ENCODE assay signal across 22 cellular contexts in genomic region chr3:37520802-37521350, GRCh38.
DNase-seq lines count a peak whose midpoint lies in the region; ATAC-seq and TF ChIP-seq lines count a peak whose summit lies in the region.
"Had no signal": no experiment of that assay in that cellular context is flagged by ENCODE, and none has a peak within 500 bp of the region (broad histone marks: within the 10 kb centered on the region; RNA-seq: fewer than 3 reads in every experiment).

No MANE protein-coding gene starts in this region.

- no peak for TF ChIP-seq POLR2A in transverse colon (IDR thresholded peaks at IDR 0.05)

- no peak overlapping the region for H3K4me2 ChIP-seq in PC-3 (ENCODE audit: low read length)
- H3K4me2 ChIP-seq: GM23338 had no signal

- no peak for TF ChIP-seq CTCF in astrocyte of the cerebellum (IDR thresholded peaks at IDR 0.05; ENCODE audit: low read depth, low read length, missing control alignments)
- TF ChIP-seq CTCF in Caco-2 (IDR thresholded peaks at IDR 0.05; ENCODE audit: insufficient read depth in 1 of 2, low read depth in 1 of 2, low read length in 1 of 2, severe bottlenecking in 1 of 2, unreplicated experiment in 1 of 2): no peak
- no peak for TF ChIP-seq CTCF in transverse colon (IDR thresholded peaks at IDR 0.05)
- TF ChIP-seq CTCF in PC-3 (conservative IDR thresholded peaks at IDR 0.05; ENCODE audit: low read depth, low read length): no peak

- H3K9me3 Mint-ChIP-seq in Caco-2 (ENCODE audit: unreplicated experiment): no peaks in the 10 kb centered on the region
- H3K9me3 Mint-ChIP-seq: activated naive CD8-positive, alpha-beta T cell treated with anti-CD3 and anti-CD28 coated beads, Interleukin-2, amount 10 ng/mL, durations not matched to agents 7 days and 5 days; CD4-positive, alpha-beta T cell; GM23338 had no signal

- H3K27ac Mint-ChIP-seq in Caco-2 (ENCODE audit: unreplicated experiment): no peak overlapping the region
- H3K27ac Mint-ChIP-seq: activated naive CD8-positive, alpha-beta T cell treated with anti-CD3 and anti-CD28 coated beads, Interleukin-2, amount 10 ng/mL, durations not matched to agents 7 days and 5 days; CD4-positive, alpha-beta T cell; GM23338 had no signal

- no peaks in the 10 kb centered on the region for H3K27me3 Mint-ChIP-seq in Caco-2 (ENCODE audit: insufficient read depth, unreplicated experiment)
- H3K27me3 Mint-ChIP-seq: CD4-positive, alpha-beta T cell had no signal

- H3K4me3 Mint-ChIP-seq in Caco-2 (ENCODE audit: unreplicated experiment): no peak overlapping the region
- H3K4me3 Mint-ChIP-seq: activated naive CD8-positive, alpha-beta T cell treated with anti-CD3 and anti-CD28 coated beads, Interleukin-2, amount 10 ng/mL, durations not matched to agents 7 days and 5 days; CD4-positive, alpha-beta T cell; GM23338 had no signal

- H3K9me3 ChIP-seq in Caco-2 (no peaks in the 10 kb centered on the region), transverse colon (no peaks in the 10 kb centered on the region), PC-3 (ENCODE audit: low read length) (no peaks in the 10 kb centered on the region)
- H3K9me3 ChIP-seq: esophagus muscularis mucosa had no signal

- no peaks in the 10 kb centered on the region for H3K9me2 ChIP-seq in PC-3 (replicated peaks; ENCODE audit: low read length)

- H3K4me1 ChIP-seq in Caco-2: no peaks in the 10 kb centered on the region
- no peaks in the 10 kb centered on the region for H3K4me1 ChIP-seq in transverse colon
- H3K4me1 ChIP-seq in PC-3 (ENCODE audit: insufficient read depth, low read length): no peaks in the 10 kb centered on the region

- no peak overlapping the region for H2AFZ ChIP-seq in PC-3 (ENCODE audit: low read length)
- H2AFZ ChIP-seq: GM23338 had no signal

- H3K36me3 ChIP-seq in Caco-2 (ENCODE audit: control insufficient read depth, insufficient read depth, low read length): no peaks in the 10 kb centered on the region
- H3K36me3 ChIP-seq in transverse colon: no peaks in the 10 kb centered on the region
- H3K36me3 ChIP-seq in PC-3 (ENCODE audit: low read depth, low read length): no peaks in the 10 kb centered on the region

- BruUV-seq in Caco-2 (replicated peaks; lab: Mats Ljungman, UMichigan) (no TSS peak), PC-3 (replicated peaks; lab: Mats Ljungman, UMichigan) (no TSS peak)

- no peaks in the 10 kb centered on the region for H3K79me2 ChIP-seq in PC-3 (ENCODE audit: low read length)

- H3K27ac ChIP-seq in transverse colon (no peak overlapping the region), PC-3 (ENCODE audit: low read length) (no peak overlapping the region)
- H3K27ac ChIP-seq: esophagus muscularis mucosa had no signal

- peak; percentile 80 for DNase-seq in COLO829 (ENCODE audit: low spot score)
- peak; percentile 16 for DNase-seq in astrocyte of the cerebellum (ENCODE audit: low read depth)
- no peak for DNase-seq in left cardiac atrium
- DNase-seq in pons (ENCODE audit: low spot score): peak; percentile 15
- DNase-seq in Caco-2: no peak
- no peak for DNase-seq in transverse colon
- no peak for DNase-seq in PC-3
- DNase-seq: activated CD4-positive, alpha-beta T cell treated with anti-CD3 and anti-CD28 coated beads, Interleukin-2, amount 50 U/mL, for 1 hour; activated naive CD8-positive, alpha-beta T cell treated with anti-CD3 and anti-CD28 coated beads, Interleukin-2, amount 10 ng/mL, durations not matched to agents 7 days and 5 days; caudate nucleus; CD4-positive, alpha-beta T cell; KG1; MV-4-11; NCI-H187; NCI-H2227 treated with DMSO at 0.1 percent for 48 hours; NCI-H748 treated with DMSO at 0.1 percent for 48 hours; nucleus accumbens; SIG-M5; stimulated activated CD4-positive, alpha-beta T cell treated with anti-CD3 and anti-CD28 coated beads, Interleukin-12 subunit alpha, Interleukin-12 subunit beta, amount 100 ng/mL, for 4 hours had no signal

- H4K20me1 ChIP-seq in PC-3 (ENCODE audit: low read length): no peaks in the 10 kb centered on the region

- peaks cover 15% of the 10 kb centered on the region for H3K36me3 Mint-ChIP-seq in Caco-2 (ENCODE audit: insufficient read depth, unreplicated experiment)
- H3K36me3 Mint-ChIP-seq: activated naive CD8-positive, alpha-beta T cell treated with anti-CD3 and anti-CD28 coated beads, Interleukin-2, amount 10 ng/mL, durations not matched to agents 7 days and 5 days had no signal

- 83 to 88% methylated on average over 2 to 11 of the region's 11 CpGs for WGBS in transverse colon (ENCODE audit: low coverage in 1 of 2), 2 donors

- H3K9ac ChIP-seq in PC-3 (ENCODE audit: low read length): no peak overlapping the region

- H3K27me3 ChIP-seq in Caco-2 (replicated peaks; ENCODE audit: control insufficient read depth, insufficient read depth, low read length): no peaks in the 10 kb centered on the region
- H3K27me3 ChIP-seq in transverse colon: no peaks in the 10 kb centered on the region
- peaks cover 71% of the 10 kb centered on the region for H3K27me3 ChIP-seq in PC-3 (ENCODE audit: low read length)
- H3K27me3 ChIP-seq: esophagus muscularis mucosa had no signal

- no peaks in the 10 kb centered on the region for H3K4me1 Mint-ChIP-seq in Caco-2 (ENCODE audit: low read depth, unreplicated experiment)

- in situ Hi-C loops in astrocyte of the cerebellum (cut with HindIII; ENCODE audit: low sequenced_read_pairs) (no loop called here), transverse colon (cut with MboI; ENCODE audit: low pct_ligation_motif_present in 1 of 4, low pct_unique_long_range_greater_than_20kb in 1 of 4, low sequenced_read_pairs in 3 of 4) (no loop called here)

- CTCF ChIA-PET in Caco-2 (lab: Charles Lee): no interaction called here
- CTCF ChIA-PET in PC-3 (lab: Charles Lee): no interaction called here

- POLR2A ChIA-PET in Caco-2 (lab: Charles Lee) (no interaction called here), PC-3 (lab: Charles Lee; ENCODE audit: unreplicated experiment) (no interaction called here)

- H3K4me3 ChIP-seq in astrocyte of the cerebellum (ENCODE audit: low read depth, low read length): no peak overlapping the region
- no peak overlapping the region for H3K4me3 ChIP-seq in Caco-2 (ENCODE audit: low read depth, low read length)
- no peak overlapping the region for H3K4me3 ChIP-seq in transverse colon
- no peak overlapping the region for H3K4me3 ChIP-seq in PC-3 (ENCODE audit: low read length)
- H3K4me3 ChIP-seq: esophagus muscularis mucosa, GM23338 had no signal

- ATAC-seq in left cardiac atrium (peak; percentile 23 to 66), HG03457 (IDR thresholded peaks at IDR 0.05; ENCODE audit: unreplicated experiment) (no peak), PC-3 (no peak)
- ATAC-seq: GM23338 had no signal

- H3F3A ChIP-seq in PC-3 (ENCODE audit: low read length, unreplicated experiment): no peaks in the 10 kb centered on the region

- intact Hi-C loops in left cardiac atrium (cut with DNase I) (no loop called here), Caco-2 (cut with micrococcal nuclease; ENCODE audit: unreplicated experiment) (no loop called here), transverse colon (cut with DNase I; ENCODE audit: low total_unique reads) (no loop called here), PC-3 (cut with micrococcal nuclease) (no loop called here)

- TF ChIP-seq EP300 in transverse colon (IDR thresholded peaks at IDR 0.05; ENCODE audit: low read depth): no peak

Comparison
In these comparisons a context has a peak if more than half of its experiments do, and no peak if none do; other contexts are left out.
1. DNase-seq: peak in COLO829 (single experiment), astrocyte of the cerebellum (single experiment) and pons (single experiment); none in left cardiac atrium (single experiment), Caco-2 (0 of 2), transverse colon (single experiment) and PC-3 (single experiment).
2. ATAC-seq: peak in left cardiac atrium (2 of 2); none in HG03457 (single experiment) and PC-3 (single experiment).